Comparison of ENCODE assay signal across 22 cellular contexts in genomic region chr2:53381271-53381670, GRCh38.
"Had no signal": no experiment of that assay in that cellular context is flagged by ENCODE, and none has a peak within 500 bp of the region (broad histone marks: within the 10 kb centered on the region; RNA-seq: fewer than 3 reads in every experiment).

No MANE protein-coding gene starts in this region.

- H3K4me1 ChIP-seq: left lung, psoas muscle, sigmoid colon, stomach, transverse colon had no signal

- H3K27ac Mint-ChIP-seq: endodermal cell; naive thymus-derived CD4-positive, alpha-beta T cell had no signal

- H3K36me3 ChIP-seq: left lung, neutrophil, sigmoid colon, stomach, thoracic aorta, transverse colon had no signal

- H3K4me1 Mint-ChIP-seq: endodermal cell; naive thymus-derived CD4-positive, alpha-beta T cell had no signal

- H3K27me3 ChIP-seq: left lung, neutrophil, sigmoid colon, stomach, transverse colon had no signal

- H3K36me3 Mint-ChIP-seq: naive thymus-derived CD4-positive, alpha-beta T cell had no signal

- H3K27ac ChIP-seq: coronary artery, left lung, neutrophil, psoas muscle, sigmoid colon, stomach, thoracic aorta, transverse colon had no signal

- DNase-seq: effector CD4-positive, alpha-beta T cell; endodermal cell; erythroblast; foreskin melanocyte; head of caudate nucleus; islet precursor cell; left lung; mesenchymal stem cell; naive thymus-derived CD4-positive, alpha-beta T cell; psoas muscle; retina; sigmoid colon; small intestine; stimulated activated CD4-positive, alpha-beta T cell treated with anti-CD3 and anti-CD28 coated beads, Interleukin-12 subunit alpha, Interleukin-12 subunit beta, amount 100 ng/mL, for 4 hours; stimulated activated naive CD4-positive, alpha-beta T cell; stomach; substantia nigra; transverse colon had no signal

- H3K9me3 ChIP-seq: neutrophil, psoas muscle, sigmoid colon, thoracic aorta, transverse colon had no signal

- H3K4me3 Mint-ChIP-seq: endodermal cell; naive thymus-derived CD4-positive, alpha-beta T cell had no signal

- H3K4me3 ChIP-seq: coronary artery, left lung, lung, psoas muscle, sigmoid colon, stomach, thoracic aorta, transverse colon had no signal

- ATAC-seq: left lung; naive thymus-derived CD4-positive, alpha-beta T cell; psoas muscle had no signal
